ENCODE assay signal across 7 cellular contexts in the genomic region with DNA sequence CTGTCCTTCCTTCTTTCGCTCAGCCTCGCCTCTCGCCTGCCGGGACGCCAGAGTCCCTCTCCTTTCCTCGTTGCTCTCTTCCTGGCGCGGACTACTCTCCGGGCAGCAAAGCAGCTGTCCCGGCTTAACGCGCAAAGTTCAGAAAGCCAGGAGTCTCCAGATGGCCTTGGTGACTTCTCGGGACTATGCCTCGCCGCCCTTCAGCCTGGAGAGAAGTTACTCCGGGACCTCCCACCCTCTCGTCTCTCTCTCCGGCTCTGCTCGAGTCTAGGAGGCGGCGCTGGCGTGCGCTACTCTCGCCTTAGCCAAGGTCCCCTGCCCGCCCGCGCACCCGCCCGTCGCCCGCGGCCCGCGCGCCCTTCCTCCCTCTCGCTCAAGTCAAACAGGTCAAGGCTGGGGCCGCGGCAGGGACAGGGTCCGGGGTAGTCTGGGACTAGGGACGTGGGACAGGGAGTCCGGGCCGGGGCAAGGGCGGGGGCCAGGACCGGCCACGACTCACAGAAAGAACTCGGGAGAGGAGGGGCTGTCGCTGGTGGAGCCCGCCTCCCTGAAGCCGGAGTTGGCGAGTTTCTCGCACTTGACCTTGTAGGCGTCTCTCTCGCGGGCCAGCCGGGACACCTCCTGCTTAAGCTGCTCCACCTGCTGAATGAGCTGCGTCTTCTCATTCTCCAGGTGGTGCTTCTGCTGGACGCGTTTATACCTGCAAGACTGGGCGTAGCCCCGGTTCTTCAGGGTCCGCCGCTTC. TPM values are rescaled to one million over a fixed set of nuclear protein-coding genes. Genes with fewer than 3 reads are reported as not detected.
DNase-seq lines count a peak whose midpoint lies in the region; TF ChIP-seq lines count a peak whose summit lies in the region.

No MANE protein-coding gene starts in this region.

- H3K4me1 Mint-ChIP-seq in MCF 10A (ENCODE audit: insufficient read depth, unreplicated experiment) = peaks cover 11% of the 10 kb centered on the region

- 2% methylated on average over 55 of the region's 62 CpGs for WGBS in smooth muscle cell (ENCODE audit: low lambda C conversion rate)

- CTCF ChIA-PET in MCF 10A (lab: Yijun Ruan, JAX) = interaction anchor here (0.6 to 6.5 kb wide), 30 partner anchors 9 to 1421 kb away, joined by 3 to 83 read pairs (median 4); a partner anchor contains a TSS

- H3K27me3 Mint-ChIP-seq in MCF 10A (ENCODE audit: insufficient read depth, unreplicated experiment) = no peaks in the 10 kb centered on the region

- BruUV-seq in MCF 10A (replicated peaks; lab: Mats Ljungman, UMichigan) = no TSS peak

- peaks cover 19% of the 10 kb centered on the region for H3K79me2 ChIP-seq in smooth muscle cell (ENCODE audit: low read depth)

- peak overlapping the region; percentile 40 for H3K27ac Mint-ChIP-seq in MCF 10A (ENCODE audit: low read depth, unreplicated experiment)

- H3K27ac ChIP-seq in HUES6 (ENCODE audit: low read depth, low read length) (no peak overlapping the region), smooth muscle cell (ENCODE audit: low read depth) (no peak overlapping the region)

- H3K4me1 ChIP-seq in HUES6 (ENCODE audit: control insufficient read depth, insufficient read depth, low read length) (peaks cover 46% of the 10 kb centered on the region), smooth muscle cell (ENCODE audit: low read depth) (peaks cover 26% of the 10 kb centered on the region)

- H3K4me3 Mint-ChIP-seq in MCF 10A (ENCODE audit: unreplicated experiment) = peak overlapping the region; percentile 81

- no peaks in the 10 kb centered on the region for H3K36me3 ChIP-seq in HUES6 (ENCODE audit: control insufficient read depth, insufficient read depth, low read length)
- H3K36me3 ChIP-seq in smooth muscle cell (ENCODE audit: low read depth) = no peaks in the 10 kb centered on the region

- peak; percentile 77 for DNase-seq in MCF 10A (ENCODE audit: unreplicated experiment)
- peak; percentile 48 for DNase-seq in iPS-NIHi7 (ENCODE audit: extremely low spot score)
- peak; percentile 21 for DNase-seq in smooth muscle cell (lab: John Stamatoyannopoulos, UW; ENCODE audit: unreplicated experiment)
- no peak for DNase-seq in H4 (ENCODE audit: low spot score)
- no peak for DNase-seq in HUDEP-2 (lab: John Stamatoyannopoulos, UW; ENCODE audit: unreplicated experiment in 76 of 76)
- DNase-seq in OCI-M1 (lab: John Stamatoyannopoulos, UW) = no peak

- peaks cover 64% of the 10 kb centered on the region for H3K36me3 Mint-ChIP-seq in MCF 10A (ENCODE audit: insufficient read depth, unreplicated experiment)

- no peaks in the 10 kb centered on the region for H3K9me3 ChIP-seq in HUES6 (ENCODE audit: control insufficient read depth, insufficient read depth, low read depth, low read length)
- H3K9me3 ChIP-seq in smooth muscle cell (replicated peaks; ENCODE audit: low read depth) = no peaks in the 10 kb centered on the region

- no peaks in the 10 kb centered on the region for H3F3A ChIP-seq in smooth muscle cell (ENCODE audit: low read depth)

- H3K9ac ChIP-seq in HUES6 (ENCODE audit: low read length) = no peak overlapping the region
- peak overlapping the region; percentile 38 for H3K9ac ChIP-seq in smooth muscle cell (ENCODE audit: low read depth)

- H3K27me3 ChIP-seq in HUES6 (ENCODE audit: control insufficient read depth, insufficient read depth, low read length) (peaks cover 99% of the 10 kb centered on the region), smooth muscle cell (ENCODE audit: low read depth) (peaks cover 29% of the 10 kb centered on the region)

- H4K20me1 ChIP-seq in smooth muscle cell (ENCODE audit: low read depth) = peaks cover 41% of the 10 kb centered on the region

- peak overlapping the region; percentile 39 for H2AFZ ChIP-seq in smooth muscle cell (ENCODE audit: low read depth)

- H3K4me2 ChIP-seq in smooth muscle cell = peak overlapping the region; percentile 94

- POLR2A ChIA-PET in MCF 10A (lab: Yijun Ruan, JAX) = interaction anchor here (0.7 to 7.2 kb wide), 36 partner anchors 8 to 1201 kb away, joined by 3 to 114 read pairs (median 8); no protein-coding TSS in a partner anchor

- H3K4me3 ChIP-seq in HUES6 (ENCODE audit: low read depth, low read length) (peak overlapping the region; percentile 73), smooth muscle cell (peak overlapping the region; percentile 67)

- intact Hi-C loops in MCF 10A (cut with micrococcal nuclease) = loop anchor here (1.0 to 10.0 kb wide), 6 partner anchors 87 to 1575 kb away; no protein-coding TSS in a partner anchor

- H3K9me3 Mint-ChIP-seq in MCF 10A (ENCODE audit: unreplicated experiment) = no peaks in the 10 kb centered on the region

- TF ChIP-seq CTCF in MCF 10A (IDR thresholded peaks at IDR 0.05; ENCODE audit: unreplicated experiment) (no peak), smooth muscle cell (IDR thresholded peaks at IDR 0.05; ENCODE audit: borderline replicate concordance, insufficient read depth, poor library complexity, severe bottlenecking) (no peak)

RNA-seq across cellular contexts. Expression of a gene that starts 1.5 kb away (rescaled TPM):
- total RNA-seq in MCF 10A (2022) = 15.9 and 19.7 TPM in 2 replicates
- total RNA-seq in smooth muscle cell = 15.7 and 16.3 TPM in 2 replicates
- 14.4 and 24.0 TPM in 2 replicates for polyA plus RNA-seq in smooth muscle cell
- 0.25 and 0.39 TPM in 2 replicates for total RNA-seq in H4 (2014; rRNA removed; shearing (Covaris generic))

Comparison
In these comparisons a context has a peak if more than half of its experiments do, and no peak if none do; other contexts are left out.
1. DNase-seq: peak in MCF 10A (single experiment), iPS-NIHi7 (single experiment) and smooth muscle cell (single experiment); none in H4 (single experiment), HUDEP-2 (0 of 76) and OCI-M1 (single experiment).
2. RNA of a gene that starts 1.5 kb away (total RNA-seq): 15.9 to 19.7 TPM in MCF 10A and 15.7 to 16.3 TPM in smooth muscle cell; 0.25 to 0.39 TPM in H4; every median in the first group is over 10 times any median in the second.